8 cellular contexts compared by ENCODE assay signal in genomic region chr5:95961617-95962474, GRCh38. TPM values are rescaled to one million over a fixed set of nuclear protein-coding genes. Genes with fewer than 3 reads are reported as not detected.
DNase-seq lines count a peak whose midpoint lies in the region; ATAC-seq, FAIRE-seq and TF ChIP-seq lines count a peak whose summit lies in the region.

Gene ELL2 (minus strand): TSS chr5:95961851. CDS start chr5:95961721, 130 bp downstream.

- H3K27me3 Mint-ChIP-seq in activated T-cell treated with anti-CD3 and anti-CD28 coated beads, Interleukin-2, amount 50 U/mL, for 24 hours, result no peaks in the 10 kb centered on the region

- CTCF ChIA-PET in PC-9 (lab: Charles Lee), result interaction anchor here (0.7 kb wide), 2 partner anchors 25 to 374 kb away, joined by 3 read pairs; no protein-coding TSS in a partner anchor

- H3K4me3 ChIP-seq in HUES48 (ENCODE audit: low read depth, low read length) (peak within 1 kb of the TSS; percentile 76), PC-9 (peak within 1 kb of the TSS; percentile 65), epithelial cell of proximal tubule (ENCODE audit: low read depth, low read length) (peak within 1 kb of the TSS; percentile 92), mucosa of descending colon (peak within 1 kb of the TSS; percentile 88)

- H3K79me2 ChIP-seq in PC-9 (ENCODE audit: low read depth), result peaks cover 42% of the 10 kb centered on the region

- H3K36me3 Mint-ChIP-seq in activated T-cell treated with anti-CD3 and anti-CD28 coated beads, Interleukin-2, amount 50 U/mL, for 24 hours (ENCODE audit: low read depth), result peaks cover 40% of the 10 kb centered on the region

- peaks cover 63% of the 10 kb centered on the region for H3K4me1 Mint-ChIP-seq in activated T-cell treated with anti-CD3 and anti-CD28 coated beads, Interleukin-2, amount 50 U/mL, for 24 hours (ENCODE audit: low read depth)

- no peaks in the 10 kb centered on the region for H3K9me2 ChIP-seq in PC-9 (ENCODE audit: insufficient read depth)

- H3K9me3 ChIP-seq in HUES48 (ENCODE audit: control insufficient read depth, insufficient read depth, low read length) (no peaks in the 10 kb centered on the region), PC-9 (ENCODE audit: insufficient read depth, low read depth) (no peaks in the 10 kb centered on the region), mucosa of descending colon (no peaks in the 10 kb centered on the region)

- intact Hi-C loops in PC-9 (cut with micrococcal nuclease; ENCODE audit: unreplicated experiment), result loop anchor here (1.0 to 10.0 kb wide), 7 partner anchors 80 to 374 kb away; partner anchors contain the start of gene RFESD
- intact Hi-C loops in mucosa of descending colon (cut with DNase I, micrococcal nuclease), result loop anchor here in 1 of 2 donors (10.0 kb wide), 1 partner anchor 373 kb away; no protein-coding TSS in a partner anchor

- FAIRE-seq in D721Med (lab: Jason Lieb, UNC), result no peak

- H3K27me3 ChIP-seq in HUES48 (ENCODE audit: control insufficient read depth, insufficient read depth, low read length) (peaks cover 10% of the 10 kb centered on the region), PC-9 (ENCODE audit: insufficient read depth, low read depth) (no peaks in the 10 kb centered on the region)

- no peak for TF ChIP-seq CTCF in D721Med (IDR thresholded peaks at IDR 0.05; ENCODE audit: insufficient read depth, missing control alignments)
- no peak for TF ChIP-seq CTCF in PC-9 (conservative IDR thresholded peaks at IDR 0.05)
- TF ChIP-seq CTCF in epithelial cell of proximal tubule (conservative IDR thresholded peaks at IDR 0.05; ENCODE audit: low read depth, low read length), result no peak
- TF ChIP-seq CTCF in mucosa of descending colon (IDR thresholded peaks at IDR 0.05), result no peak

- POLR2A ChIA-PET in PC-9 (lab: Charles Lee; ENCODE audit: unreplicated experiment), result interaction anchor here (0.7 kb wide), 1 partner anchor 119 kb away, joined by 3 read pairs; no protein-coding TSS in a partner anchor

- H3K4me3 Mint-ChIP-seq in activated T-cell treated with anti-CD3 and anti-CD28 coated beads, Interleukin-2, amount 50 U/mL, for 24 hours, result peak within 1 kb of the TSS; percentile 98

- H3K36me3 ChIP-seq in HUES48 (ENCODE audit: control insufficient read depth, insufficient read depth, low read length) (no peaks in the 10 kb centered on the region), PC-9 (ENCODE audit: low read depth) (no peaks in the 10 kb centered on the region), mucosa of descending colon (ENCODE audit: low read depth) (no peaks in the 10 kb centered on the region)

- peak within 1 kb of the TSS; percentile 92 for H3K9ac ChIP-seq in HUES48 (ENCODE audit: low read depth, low read length)

- H3K4me2 ChIP-seq in PC-9, result peak within 1 kb of the TSS; percentile 90

- peak within 1 kb of the TSS; percentile 98 for H3K27ac Mint-ChIP-seq in activated T-cell treated with anti-CD3 and anti-CD28 coated beads, Interleukin-2, amount 50 U/mL, for 24 hours

- DNase-seq in D721Med (ENCODE audit: insufficient read length, low spot score), result peak; percentile 23
- DNase-seq in PC-9, result peak; percentile 98
- peak; percentile 96 for DNase-seq in activated T-cell treated with anti-CD3 and anti-CD28 coated beads, Interleukin-2, amount 50 U/mL, for 24 hours
- peak; percentile 94 for DNase-seq in epithelial cell of proximal tubule (ENCODE audit: low read depth)
- DNase-seq in mucosa of descending colon, result peak; percentile 99
- peak; percentile 88 to 90 for DNase-seq in stimulated activated CD8-positive, alpha-beta memory T cell treated with anti-CD3 and anti-CD28 coated beads, Interleukin-4, amount 100 ng/mL, for 1 hour (ENCODE audit: low read depth in 2 of 2, low spot score in 1 of 2)

- BruUV-seq in PC-9 (replicated peaks; lab: Mats Ljungman, UMichigan), result no TSS peak

- H3K27ac ChIP-seq in HUES48 (ENCODE audit: low read depth, low read length), result peak within 1 kb of the TSS; percentile 84
- peak within 1 kb of the TSS; percentile 76 for H3K27ac ChIP-seq in PC-9

- peaks cover 8% of the 10 kb centered on the region; the same call in 1 of the 2 replicates for H4K20me1 ChIP-seq in PC-9 (ENCODE audit: insufficient read depth)

- no peaks in the 10 kb centered on the region for H3K9me3 Mint-ChIP-seq in activated T-cell treated with anti-CD3 and anti-CD28 coated beads, Interleukin-2, amount 50 U/mL, for 24 hours

- peaks cover 8% of the 10 kb centered on the region for H3F3A ChIP-seq in PC-9 (ENCODE audit: insufficient read depth, low read depth)

- peak within 1 kb of the TSS; percentile 87 for H2AFZ ChIP-seq in PC-9

- H3K4me1 ChIP-seq in HUES48 (ENCODE audit: control insufficient read depth, insufficient read depth, low read length) (peaks cover 56% of the 10 kb centered on the region), PC-9 (replicated peaks; ENCODE audit: insufficient read depth) (peaks cover 57% of the 10 kb centered on the region), mucosa of descending colon (ENCODE audit: low read depth) (peaks cover 17% of the 10 kb centered on the region)

- ATAC-seq in GM21423 (IDR thresholded peaks at IDR 0.05; ENCODE audit: unreplicated experiment) (peak; percentile 88), mucosa of descending colon (peak; percentile 88)

RNA-seq across cellular contexts. Expression of gene ELL2, which starts in this region (rescaled TPM):
- total RNA-seq in PC-9 (2021) (25.5 and 27.6 TPM in 2 replicates), epithelial cell of proximal tubule (32.0 and 52.8 TPM in 2 replicates), mucosa of descending colon (10 to 100 TPM; 26.9 to 42.7 (median 31.7) TPM)

Comparison
In these comparisons a context has a peak if more than half of its experiments do, and no peak if none do; other contexts are left out.
1. Peak in every context shown above with its lines: DNase-seq, ATAC-seq, H3K4me3 ChIP-seq and H3K27ac ChIP-seq.
2. DNase-seq: peak in every context shown above with its lines; median percentile 99 in mucosa of descending colon; 98 in PC-9; 96 in activated T-cell treated with anti-CD3 and anti-CD28 coated beads, Interleukin-2, amount 50 U/mL, for 24 hours; 94 in epithelial cell of proximal tubule; 89 in stimulated activated CD8-positive, alpha-beta memory T cell treated with anti-CD3 and anti-CD28 coated beads, Interleukin-4, amount 100 ng/mL, for 1 hour; 23 in D721Med.